10 cellular contexts compared by ENCODE assay signal in genomic region chr5:92378961-92379611, GRCh38.
A peak's percentile ranks its signal among the peaks of the same experiment; 100 is the strongest.
DNase-seq lines count a peak whose midpoint lies in the region; ATAC-seq and TF ChIP-seq lines count a peak whose summit lies in the region.
"Had no signal": no experiment of that assay in that cellular context is flagged by ENCODE, and none has a peak within 500 bp of the region (broad histone marks: within the 10 kb centered on the region; RNA-seq: fewer than 3 reads in every experiment).

No MANE protein-coding gene starts in this region.

- in situ Hi-C loops in ACHN (cut with HindIII; ENCODE audit: low pct_ligation_motif_present, low pct_unique_long_range_greater_than_20kb, low sequenced_read_pairs) = no loop called here

- H3K4me3 ChIP-seq in choroid plexus epithelial cell (ENCODE audit: low read depth, low read length) = no peak overlapping the region

- ATAC-seq in HG02588 (IDR thresholded peaks at IDR 0.05; ENCODE audit: unreplicated experiment) = no peak
- no peak for ATAC-seq in GM19452 (IDR thresholded peaks at IDR 0.05; ENCODE audit: unreplicated experiment)

- DNase-seq in ACHN (peak; percentile 48), NCI-H82 treated with DMSO at 0.1 percent for 48 hours (lab: John Stamatoyannopoulos, UW; ENCODE audit: unreplicated experiment) (peak; percentile 0), choroid plexus epithelial cell (ENCODE audit: low read depth) (peak; percentile 76), kidney tubule cell (ENCODE audit: low spot score) (peak; percentile 45), activated gamma-delta T cell (lab: John Stamatoyannopoulos, UW) (no peak)
- DNase-seq in stimulated activated CD4-positive, alpha-beta T cell treated with anti-CD3 and anti-CD28 coated beads, Interleukin-1b, Interleukin-23, amount 100 ng/mL, for 48 hours = no peak
- DNase-seq: activated effector memory CD4-positive, alpha-beta T cell treated with Interleukin-2 at 50 U/mL for 16 hours; trophoblast cell had no signal

- no peak for TF ChIP-seq CTCF in choroid plexus epithelial cell (conservative IDR thresholded peaks at IDR 0.05; ENCODE audit: low read depth, low read length)

Comparison
In these comparisons a context has a peak if more than half of its experiments do, and no peak if none do; other contexts are left out.
1. DNase-seq: peak in ACHN (single experiment), NCI-H82 treated with DMSO at 0.1 percent for 48 hours (single experiment), choroid plexus epithelial cell (single experiment) and kidney tubule cell (single experiment); none in activated gamma-delta T cell (single experiment) and stimulated activated CD4-positive, alpha-beta T cell treated with anti-CD3 and anti-CD28 coated beads, Interleukin-1b, Interleukin-23, amount 100 ng/mL, for 48 hours (single experiment).